Comparison of ENCODE assay signal across 8 cellular contexts in the genomic region with DNA sequence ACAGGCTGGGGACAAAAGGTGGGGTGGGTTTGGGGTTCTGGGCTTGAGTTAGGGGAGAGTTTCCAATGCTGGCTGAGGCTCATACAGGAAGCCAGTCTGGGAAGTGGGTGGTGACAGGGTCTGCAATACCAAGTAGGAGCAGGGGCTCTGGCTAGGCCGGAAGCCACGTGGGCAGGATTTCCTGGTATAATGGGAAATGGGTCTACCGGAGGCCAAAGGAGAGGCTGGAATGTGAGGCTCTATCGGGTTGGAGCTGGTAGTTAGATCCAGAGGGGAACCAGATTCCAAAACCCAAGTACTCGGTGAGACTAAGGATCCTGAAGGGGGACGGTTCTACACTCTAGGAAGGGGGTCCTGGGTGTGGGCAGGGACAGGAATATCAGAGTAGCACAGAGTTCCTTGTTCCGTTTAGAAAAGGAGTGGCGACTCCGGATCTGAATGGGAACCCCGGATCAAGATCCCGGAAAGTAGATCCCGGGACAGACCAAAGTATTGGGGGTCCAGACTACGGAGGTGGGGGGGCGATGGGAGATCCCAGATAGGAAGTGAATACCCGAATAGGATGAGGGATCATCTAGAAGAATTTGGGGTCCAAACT. TPM values are rescaled to one million over a fixed set of nuclear protein-coding genes. Genes with fewer than 3 reads are reported as not detected.
DNase-seq lines count a peak whose midpoint lies in the region; ATAC-seq and TF ChIP-seq lines count a peak whose summit lies in the region.

No MANE protein-coding gene starts in this region.

- 1% methylated on average over 15 of the region's 15 CpGs for WGBS in esophagus, 2 donors

- H3K79me2 ChIP-seq in osteoblast (ENCODE audit: insufficient read depth, low read length) = peaks cover 61% of the 10 kb centered on the region

- H3K27ac ChIP-seq in esophagus (ENCODE audit: low read depth in 2 of 2, low read length in 1 of 2) (peak overlapping the region; percentile 11 to 89), osteoblast (ENCODE audit: low read depth, low read length) (peak overlapping the region; percentile 92)

- peaks cover 0 to 11% of the 10 kb centered on the region in 2 donors for H3K4me1 ChIP-seq in esophagus (ENCODE audit: control insufficient read depth in 2 of 2, insufficient read depth in 2 of 2, low read length in 1 of 2)
- peaks cover 31% of the 10 kb centered on the region for H3K4me1 ChIP-seq in osteoblast (ENCODE audit: insufficient read depth, low read length)

- peak overlapping the region; percentile 80 for H2AFZ ChIP-seq in osteoblast (ENCODE audit: low read length)

- H3K27me3 ChIP-seq in esophagus (ENCODE audit: control insufficient read depth in 1 of 2, insufficient read depth in 2 of 2, low read length in 2 of 2) (peaks cover 0 to 9% of the 10 kb centered on the region in 2 donors), osteoblast (ENCODE audit: insufficient read depth, low read length) (peaks cover 4% of the 10 kb centered on the region)

- no peak for ATAC-seq in HG02852 (IDR thresholded peaks at IDR 0.05; ENCODE audit: unreplicated experiment)

- H3K4me3 ChIP-seq in esophagus (ENCODE audit: low read depth in 1 of 2, low read length in 2 of 2) (peak overlapping the region; percentile 89 to 97), osteoblast (ENCODE audit: insufficient read depth, low read length) (peak overlapping the region; percentile 100)

- H3K9me3 ChIP-seq in esophagus (ENCODE audit: control insufficient read depth in 2 of 2, insufficient read depth in 1 of 2, low read depth in 1 of 2, low read length in 1 of 2) (no peaks in the 10 kb centered on the region), osteoblast (ENCODE audit: low read depth, low read length) (no peaks in the 10 kb centered on the region)

- in situ Hi-C loops in SK-MEL-5 (cut with HindIII; ENCODE audit: low pct_unique_long_range_greater_than_20kb, low sequenced_read_pairs) = no loop called here

- H3K36me3 ChIP-seq in esophagus (ENCODE audit: control insufficient read depth in 2 of 2, insufficient read depth in 2 of 2, low read length in 1 of 2) = peaks cover 0 to 3% of the 10 kb centered on the region in 2 donors
- H3K36me3 ChIP-seq in osteoblast (ENCODE audit: insufficient read depth, low read length) = peaks cover 10% of the 10 kb centered on the region

- TF ChIP-seq CTCF in osteoblast (IDR thresholded peaks at IDR 0.05; ENCODE audit: extremely low read depth, low read depth, low read length) = no peak

- H4K20me1 ChIP-seq in osteoblast (ENCODE audit: insufficient read depth, low read length) = peaks cover 40% of the 10 kb centered on the region

- H3K4me2 ChIP-seq in osteoblast (ENCODE audit: insufficient read depth, low read length) = peak overlapping the region; percentile 100

- DNase-seq in NCI-H2227 (lab: John Stamatoyannopoulos, UW; ENCODE audit: unreplicated experiment) = peak; percentile 50
- DNase-seq in NCI-H2227 treated with DMSO at 0.1 percent for 48 hours (lab: John Stamatoyannopoulos, UW) = no peak
- peak; percentile 46 for DNase-seq in SK-MEL-5 (ENCODE audit: low read depth, low spot score)
- DNase-seq in osteoblast (ENCODE audit: insufficient read length, low spot score, missing footprints) = peak; percentile 87
- no peak for DNase-seq in NCI-H2029 (lab: John Stamatoyannopoulos, UW)
- no peak for DNase-seq in inferior parietal cortex (ENCODE audit: extremely low spot score)

RNA-seq across cellular contexts. Expression of a gene that starts 0.8 kb away (rescaled TPM):
- total RNA-seq in SK-MEL-5 (2014; rRNA removed; shearing (Covaris generic)) = 225 and 232 TPM in 2 replicates
- polyA plus RNA-seq in SK-MEL-5 (2015; cell fraction: cytosol; rRNA removed) = 251 and 277 TPM in 2 replicates
- polyA plus RNA-seq in SK-MEL-5 (2015; cell fraction: nucleus; rRNA removed) = 905 and 990 TPM in 2 replicates
- polyA plus RNA-seq in esophagus = 100 to 1,000 TPM; 162 to 206 TPM
- total RNA-seq in osteoblast = 131 and 154 TPM in 2 replicates

RNA-seq across cellular contexts. Expression of a gene that starts 17.8 kb away (rescaled TPM):
- 1.5 and 2.5 TPM in 2 replicates for total RNA-seq in SK-MEL-5 (2014; rRNA removed; shearing (Covaris generic))
- 6.1 and 7.6 TPM in 2 replicates for polyA plus RNA-seq in SK-MEL-5 (2015; cell fraction: cytosol; rRNA removed)
- 4.8 and 6.4 TPM in 2 replicates for polyA plus RNA-seq in SK-MEL-5 (2015; cell fraction: nucleus; rRNA removed)
- polyA plus RNA-seq in esophagus = 1 to 10 TPM; 1.2 to 1.3 TPM
- 5.1 and 8.3 TPM in 2 replicates for total RNA-seq in osteoblast

RNA-seq across cellular contexts. Expression of a gene that starts 22.2 kb away (rescaled TPM):
- total RNA-seq in SK-MEL-5 (2014; rRNA removed; shearing (Covaris generic)) = 26.5 and 31.6 TPM in 2 replicates
- polyA plus RNA-seq in SK-MEL-5 (2015; cell fraction: cytosol; rRNA removed) = 34.1 and 41.1 TPM in 2 replicates
- 436 and 495 TPM in 2 replicates for polyA plus RNA-seq in SK-MEL-5 (2015; cell fraction: nucleus; rRNA removed)
- polyA plus RNA-seq in esophagus = 10 to 100 TPM; 56.2 to 96.8 TPM
- 52.5 and 72.7 TPM in 2 replicates for total RNA-seq in osteoblast

Comparison
In these comparisons a context has a peak if more than half of its experiments do, and no peak if none do; other contexts are left out.
1. DNase-seq: peak in NCI-H2227 (single experiment), SK-MEL-5 (single experiment) and osteoblast (single experiment); none in NCI-H2227 treated with DMSO at 0.1 percent for 48 hours (single experiment), NCI-H2029 (single experiment) and inferior parietal cortex (single experiment).